19 cellular contexts compared by ENCODE assay signal in the genomic region with DNA sequence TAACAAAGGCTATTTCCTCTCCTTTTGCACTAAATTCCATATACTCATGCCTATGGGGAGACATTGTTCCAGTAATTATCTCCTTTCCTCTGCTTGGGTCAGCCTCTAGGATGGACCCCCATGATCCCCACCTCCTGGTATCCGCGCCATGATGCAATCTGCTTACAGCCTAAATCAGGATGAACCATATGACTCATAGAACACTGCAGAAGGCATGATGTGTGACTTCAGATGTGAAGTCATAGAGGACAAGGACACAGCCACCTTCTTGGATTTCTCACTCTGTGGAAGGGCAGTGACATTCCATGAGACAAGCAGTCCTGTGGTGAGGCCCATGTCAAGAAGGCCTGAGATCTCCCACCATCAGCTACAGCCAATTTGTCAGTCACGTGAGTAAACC. TPM values are rescaled to one million over a fixed set of nuclear protein-coding genes. Genes with fewer than 3 reads are reported as not detected.
"Had no signal": no experiment of that assay in that cellular context is flagged by ENCODE, and none has a peak within 500 bp of the region (broad histone marks: within the 10 kb centered on the region; RNA-seq: fewer than 3 reads in every experiment).

No MANE protein-coding gene starts in this region.

- H3K4me1 ChIP-seq: gastrocnemius medialis had no signal

- H3K4me3 ChIP-seq: gastrocnemius medialis, tibial artery had no signal

- H3K9me3 ChIP-seq: gastrocnemius medialis, tibial artery had no signal

- H3K27ac ChIP-seq: gastrocnemius medialis, tibial artery, VCaP had no signal

- H3K4me3 Mint-ChIP-seq: activated naive CD4-positive, alpha-beta T cell treated with anti-CD3 and anti-CD28 coated beads for 36 hours; activated T-cell treated with anti-CD3 and anti-CD28 coated beads, Interleukin-2, amount 50 U/mL, for 4 hours; T-helper 1 cell treated with Interleukin-12 subunit alpha and Interleukin-12 subunit beta and Interleukin-4 antibody, amounts not matched to agents 30 μg/mL and 1 μg/mL, for 36 hours had no signal

- FAIRE-seq: colon, endometrium, kidney had no signal

- H3K36me3 ChIP-seq: gastrocnemius medialis had no signal

- H3K27me3 ChIP-seq: gastrocnemius medialis, tibial artery had no signal

- H3K9me3 Mint-ChIP-seq: activated naive CD4-positive, alpha-beta T cell treated with anti-CD3 and anti-CD28 coated beads for 36 hours; activated T-cell treated with anti-CD3 and anti-CD28 coated beads, Interleukin-2, amount 50 U/mL, for 4 hours; T-helper 1 cell treated with Interleukin-12 subunit alpha and Interleukin-12 subunit beta and Interleukin-4 antibody, amounts not matched to agents 30 μg/mL and 1 μg/mL, for 36 hours had no signal

- DNase-seq: activated CD4-positive, alpha-beta T cell treated with anti-CD3 and anti-CD28 coated beads, Interleukin-2, amount 50 U/mL, for 1 hour; activated CD4-positive, CD25-positive, alpha-beta regulatory T cell treated with anti-CD3 and anti-CD28 coated beads, Interleukin-2, amount 50 U/mL, for 72 hours; activated CD8-positive, alpha-beta memory T cell treated with anti-CD3 and anti-CD28 coated beads, Interleukin-2, amount 50 U/mL, for 4 hours; activated naive CD4-positive, alpha-beta T cell treated with anti-CD3 and anti-CD28 coated beads for 36 hours; activated T-cell treated with anti-CD3 and anti-CD28 coated beads, Interleukin-2, amount 50 U/mL, for 4 hours; gastrocnemius medialis; head of caudate nucleus; kidney; mammary epithelial cell; occipital lobe; posterior cingulate gyrus; retina; stimulated activated CD8-positive, alpha-beta memory T cell treated with anti-CD3 and anti-CD28 coated beads, Interleukin-4, amount 100 ng/mL, for 48 hours; tibial artery had no signal

- ATAC-seq: activated T-cell treated with anti-CD3 and anti-CD28 coated beads, Interleukin-2, amount 50 U/mL, for 4 hours; gastrocnemius medialis; left lobe of liver had no signal

- H3K27ac Mint-ChIP-seq: activated naive CD4-positive, alpha-beta T cell treated with anti-CD3 and anti-CD28 coated beads for 36 hours; T-helper 1 cell treated with Interleukin-12 subunit alpha and Interleukin-12 subunit beta and Interleukin-4 antibody, amounts not matched to agents 30 μg/mL and 1 μg/mL, for 36 hours had no signal

RNA-seq across cellular contexts. Expression of a gene that starts 28.5 kb away (rescaled TPM):
- total RNA-seq: activated naive CD4-positive, alpha-beta T cell treated with anti-CD3 and anti-CD28 coated beads for 36 hours had no signal
